In genomic region chr9:93417538-93417937, GRCh38 we compare ENCODE assay signal across 25 cellular contexts.
"Had no signal": no experiment of that assay in that cellular context is flagged by ENCODE, and none has a peak within 500 bp of the region (broad histone marks: within the 10 kb centered on the region; RNA-seq: fewer than 3 reads in every experiment).

No MANE protein-coding gene starts in this region.

- H3K9me3 ChIP-seq: testis, thyroid gland had no signal

- H3K4me1 ChIP-seq: stomach, suprapubic skin, testis, tibial artery, tibial nerve, upper lobe of left lung, upper lobe of right lung, uterus, vagina had no signal

- H3K27ac ChIP-seq: stomach, suprapubic skin, testis, thoracic aorta, thyroid gland, tibial artery, tibial nerve, transverse colon, upper lobe of left lung, upper lobe of right lung, uterus, vagina had no signal

- ATAC-seq: stimulated activated effector memory CD8-positive, alpha-beta T cell treated with anti-CD3 and anti-CD28 coated beads, Interleukin-12 subunit alpha, Interleukin-12 subunit beta, amount 100 ng/mL, for 72 hours; stimulated activated memory B cell treated with anti-CD40 and anti-IgM and Interleukin-4, amounts not matched to agents 10 μg/mL and 1 μg/mL and 100 μg/mL, for 72 hours; stimulated activated naive B cell treated with anti-CD40 and anti-IgM and Interleukin-4, amounts not matched to agents 10 μg/mL and 1 μg/mL and 100 μg/mL, for 72 hours; stimulated activated naive CD8-positive, alpha-beta T cell treated with anti-CD3 and anti-CD28 coated beads, Interleukin-15, amount 100 ng/mL, for 72 hours; stimulated activated naive CD8-positive, alpha-beta T cell treated with anti-CD3 and anti-CD28 coated beads, Interleukin-15, Interleukin-2, amounts not matched to agents 100 U/mL and 50 U/mL, for 24 hours; upper lobe of right lung had no signal

- DNase-seq: stimulated activated CD4-positive, alpha-beta T cell treated with anti-CD3 and anti-CD28 coated beads, Interleukin-2, amount 100 ng/mL, for 48 hours; stimulated activated CD4-positive, alpha-beta T cell treated with anti-CD3 and anti-CD28 coated beads, Interleukin-4, amount 100 ng/mL, for 1 hour; stimulated activated CD4-positive, alpha-beta T cell treated with anti-CD3 and anti-CD28 coated beads, Interleukin-4, amount 100 ng/mL, for 24 hours; stimulated activated CD4-positive, alpha-beta T cell treated with anti-CD3 and anti-CD28 coated beads, Interleukin-4, amount 100 ng/mL, for 4 hours; stimulated activated CD8-positive, alpha-beta memory T cell treated with anti-CD3 and anti-CD28 coated beads, Interleukin-4, amount 100 ng/mL, for 48 hours; stimulated activated naive B cell treated with anti-CD40 and anti-IgM and Interleukin-4, amounts not matched to agents 10 μg/mL and 1 μg/mL and 100 μg/mL, for 72 hours; stimulated activated naive CD4-positive, alpha-beta T cell; stimulated activated naive CD4-positive, alpha-beta T cell treated with Interleukin-2 at 50 U/mL for 16 hours; stimulated activated naive CD8-positive, alpha-beta T cell treated with anti-CD3 and anti-CD28 coated beads, Interleukin-15, amount 100 ng/mL, for 72 hours; stimulated activated naive CD8-positive, alpha-beta T cell treated with anti-CD3 and anti-CD28 coated beads, Interleukin-15, Interleukin-2, amounts not matched to agents 100 U/mL and 50 U/mL, for 24 hours; stomach; substantia nigra; testis; thyroid gland; tibial artery; transverse colon; upper lobe of left lung; upper lobe of right lung; uterus had no signal

- H3K4me3 ChIP-seq: stomach, suprapubic skin, testis, thoracic aorta, thyroid gland, tibial artery, tibial nerve, transverse colon, upper lobe of left lung, upper lobe of right lung, uterus, vagina had no signal

- H3K36me3 ChIP-seq: stomach, suprapubic skin, thoracic aorta, thyroid gland, tibial artery, tibial nerve, transverse colon, upper lobe of left lung, upper lobe of right lung, uterus, vagina had no signal
